In genomic region chrX:154827624-154828408, GRCh38 we compare ENCODE assay signal across 10 cellular contexts. TPM values are rescaled to one million over a fixed set of nuclear protein-coding genes. Genes with fewer than 3 reads are reported as not detected.
DNase-seq lines count a peak whose midpoint lies in the region; ATAC-seq, FAIRE-seq and TF ChIP-seq lines count a peak whose summit lies in the region.
"Had no signal": no experiment of that assay in that cellular context is flagged by ENCODE, and none has a peak within 500 bp of the region (broad histone marks: within the 10 kb centered on the region; RNA-seq: fewer than 3 reads in every experiment).

No MANE protein-coding gene starts in this region.

- CTCF ChIA-PET in GM12878 (lab: Yijun Ruan, JAX), result interaction anchor here (0.9 to 1.5 kb wide), 4 partner anchors 9 to 79 kb away, joined by 3 to 5 read pairs (median 3); no protein-coding TSS in a partner anchor

- H2AFZ ChIP-seq in GM12878 (ENCODE audit: control insufficient read depth, low read depth, low read length), result peak overlapping the region; percentile 71

- no peaks in the 10 kb centered on the region for H3K36me3 Mint-ChIP-seq in HFFc6 (ENCODE audit: low read depth)
- H3K36me3 Mint-ChIP-seq: activated naive CD8-positive, alpha-beta T cell had no signal

- no TSS peak for BruUV-seq in GM12878 (replicated peaks; lab: Mats Ljungman, UMichigan)

- H3K9me3 Mint-ChIP-seq in HFFc6, result no peaks in the 10 kb centered on the region

- in situ Hi-C loops in GM13977 (cut with MboI; ENCODE audit: low pct_unique_long_range_greater_than_20kb, low sequenced_read_pairs, unreplicated experiment), result loop anchor here (25.0 kb wide), 1 partner anchor 241 kb away; the partner anchor contains the start of gene CTAG1A
- in situ Hi-C loops in GM12878 (cut with MboI), result no loop called here

- peak overlapping the region; percentile 71 for H3K27ac ChIP-seq in GM12878 (ENCODE audit: control insufficient read depth, insufficient read depth)

- peak overlapping the region; percentile 5; the same call in 1 of the 2 replicates for H3K4me3 ChIP-seq in GM12878

- H3K4me1 Mint-ChIP-seq in HFFc6 (ENCODE audit: low read depth), result no peaks in the 10 kb centered on the region

- no peaks in the 10 kb centered on the region for H3K36me3 ChIP-seq in GM12878 (ENCODE audit: control insufficient read depth in 2 of 2, insufficient read depth in 2 of 2, low read length in 1 of 2)

- SMC1A ChIA-PET in GM12878 (lab: Charles Lee; ENCODE audit: uncharacterized antibody, unreplicated experiment), result interaction anchor here (0.5 to 4.5 kb wide), 10 partner anchors 9 to 79 kb away, joined by 3 to 22 read pairs (median 4); partner anchors contain the start of gene MPP1

- H3K9me3 ChIP-seq in GM12878 (replicated peaks; ENCODE audit: control insufficient read depth, insufficient read depth, low read length), result no peaks in the 10 kb centered on the region

- no peak for TF ChIP-seq RAD21 in GM12878 (IDR thresholded peaks at IDR 0.05; ENCODE audit: insufficient read depth, low read depth, low read length)

- intact Hi-C loops in GM12878 (cut with micrococcal nuclease; ENCODE audit: unreplicated experiment), result loop anchor here (2.0 kb wide), 1 partner anchor 63 kb away; no protein-coding TSS in a partner anchor

- ATAC-seq in GM19438 (IDR thresholded peaks at IDR 0.05; ENCODE audit: low read depth, unreplicated experiment), result peak; percentile 95
- peak; percentile 90 for ATAC-seq in HG03159 (IDR thresholded peaks at IDR 0.05; ENCODE audit: unreplicated experiment)
- ATAC-seq in GM12878, result peak; percentile 93
- ATAC-seq in HG02610 (IDR thresholded peaks at IDR 0.05; ENCODE audit: unreplicated experiment), result no peak

- no peak overlapping the region for H3K9ac ChIP-seq in GM12878 (ENCODE audit: control insufficient read depth, insufficient read depth, low read length)

- POLR2A ChIA-PET in GM12878 (lab: Charles Lee), result interaction anchor here (0.5 to 1.6 kb wide), 4 partner anchors 9 to 74 kb away, joined by 3 to 6 read pairs (median 4); no protein-coding TSS in a partner anchor

- no peak for TF ChIP-seq CTCF in GM13977 (IDR thresholded peaks at IDR 0.05; ENCODE audit: extremely low read depth, insufficient read depth, missing control alignments)
- no peak for TF ChIP-seq CTCF in GM12878 (IDR thresholded peaks at IDR 0.05 in 2 of 3, conservative IDR thresholded peaks at IDR 0.05 in 1 of 3; ENCODE audit: control insufficient read depth in 2 of 3, extremely low read depth in 1 of 3, insufficient read depth in 1 of 3, low read depth in 3 of 3, low read length in 3 of 3)
- TF ChIP-seq CTCF in HFFc6 (IDR thresholded peaks at IDR 0.05), result no peak

- peak; percentile 88 for FAIRE-seq in GM12878 (lab: Jason Lieb, UNC)

- WGBS in GM12878 (ENCODE audit: insufficient coverage, insufficient replicate concordance, low lambda C conversion rate, missing lambda C conversion rate), result 11% methylated on average over 5 of the region's 5 CpGs

- H3K27me3 ChIP-seq in GM12878 (replicated peaks in 1 of 2; ENCODE audit: control insufficient read depth in 2 of 2, insufficient read depth in 2 of 2, low read length in 1 of 2), result no peaks in the 10 kb centered on the region

- DNase-seq in GM13977 (ENCODE audit: low spot score) (peak; percentile 40), GM12878 (ENCODE audit: low read depth, low spot score) (peak; percentile 53), inferior parietal cortex (ENCODE audit: extremely low spot score) (no peak), HFFc6 (no peak), NCI-H2196 (lab: John Stamatoyannopoulos, UW; ENCODE audit: unreplicated experiment) (no peak)
- DNase-seq: occipital lobe had no signal

- peaks cover 17% of the 10 kb centered on the region for H3K4me1 ChIP-seq in GM12878 (ENCODE audit: control insufficient read depth, insufficient read depth, low read length)

- peaks cover 11% of the 10 kb centered on the region for H3K27me3 Mint-ChIP-seq in HFFc6 (ENCODE audit: insufficient read depth)

- peak overlapping the region; percentile 78 for H3K4me2 ChIP-seq in GM12878 (ENCODE audit: control insufficient read depth, insufficient read depth)

- no peak for TF ChIP-seq EP300 in GM12878 (IDR thresholded peaks at IDR 0.05; ENCODE audit: borderline replicate concordance in 1 of 2, control insufficient read depth in 1 of 2, low read depth in 2 of 2, low read length in 2 of 2)

- no peaks in the 10 kb centered on the region for H4K20me1 ChIP-seq in GM12878 (ENCODE audit: control insufficient read depth, insufficient read depth)

- TF ChIP-seq POLR2A in GM12878 (IDR thresholded peaks at IDR 0.05; ENCODE audit: low read depth, low read length), result peak; percentile 52

- H3K79me2 ChIP-seq in GM12878 (ENCODE audit: control insufficient read depth, insufficient read depth, low read length), result no peaks in the 10 kb centered on the region

- RAD21 ChIA-PET in GM12878 (lab: Charles Lee; ENCODE audit: unreplicated experiment), result interaction anchor here (0.8 to 1.4 kb wide), 7 partner anchors 11 to 79 kb away, joined by 3 to 4 read pairs (median 3); partner anchors contain the start of genes DKC1 and MPP1

- H3K4me3 Mint-ChIP-seq in HFFc6, result no peak overlapping the region
- H3K4me3 Mint-ChIP-seq: activated naive CD8-positive, alpha-beta T cell had no signal

- no peak overlapping the region for H3K27ac Mint-ChIP-seq in HFFc6
- H3K27ac Mint-ChIP-seq: activated naive CD8-positive, alpha-beta T cell had no signal

TF ChIP-seq in GM12878, 131 proteins besides CTCF, POLR2A, EP300 and RAD21 (continues in another document):
- TF ChIP-seq EED (IDR thresholded peaks at IDR 0.05; ENCODE audit: low read depth), result 0 out of 2 replicates have a peak, but pooled peaks have one; percentile 15
- TF ChIP-seq HDGF (IDR thresholded peaks at IDR 0.05), result no peak
- TF ChIP-seq HCFC1 (IDR thresholded peaks at IDR 0.05; ENCODE audit: low read length), result no peak
- no peak for TF ChIP-seq BCL11A (IDR thresholded peaks at IDR 0.05; ENCODE audit: low read depth, low read length)

RNA-seq across cellular contexts. Expression of gene SMIM9, which starts 6.6 kb away (rescaled TPM):
- total RNA-seq in GM12878 (2013; cell fraction: nucleolus; rRNA removed), result not detected in 2 replicates
- total RNA-seq in GM12878 (2014; rRNA removed) (not detected in 2 replicates), GM12878 (2014; rRNA removed; fragmentation: Illumina TruSeq; extraction: Trizol) (not detected in 2 replicates), GM12878 (2021) (not detected in 2 replicates)
- not detected for polyA plus RNA-seq in GM12878 (2011; ENCODE audit: low read depth)
- polyA plus RNA-seq in GM12878 (2011; rRNA removed) (not detected in 2 replicates), GM12878 (2014; fragmentation: Illumina TruSeq; extraction: Trizol) (not detected in 2 replicates), GM12878 (2014; fragmentation: Nextera tagmentation; extraction: Ambion mirVana) (not detected), GM12878 (2014; rRNA removed) (not detected in 2 replicates), GM12878 (2016; fragmentation: Nextera tagmentation; extraction: Ambion mirVana) (not detected)
- not detected in 2 replicates for polyA plus RNA-seq in GM12878 (2011; cell fraction: cytosol; rRNA removed)
- not detected in 2 replicates for polyA plus RNA-seq in GM12878 (2011; cell fraction: nucleus; rRNA removed)
- not detected in 2 replicates for polyA plus RNA-seq in GM12878 (2012)
- polyA minus RNA-seq in GM12878 (2011; rRNA and poly(A)+ RNA removed), result not detected in 2 replicates
- polyA minus RNA-seq in GM12878 (2011; cell fraction: cytosol; rRNA and poly(A)+ RNA removed), result not detected in 2 replicates
- not detected in 2 replicates for polyA minus RNA-seq in GM12878 (2011; cell fraction: nucleus; rRNA and poly(A)+ RNA removed)
- not detected for total RNA-seq in HFFc6 (2021; fragmentation: NEBNext Ultra II Directional; extraction: Animal tissue kit (Norgen Biotek cat#: 25700))
- total RNA-seq: occipital lobe had no signal

RNA-seq across cellular contexts. Expression of gene MPP1, which starts 22.5 kb away (rescaled TPM):
- 12.0 and 14.9 TPM in 2 replicates for total RNA-seq in GM12878 (2013; cell fraction: nucleolus; rRNA removed)
- 16.9 TPM in 2 replicates for total RNA-seq in GM12878 (2014; rRNA removed)
- 13.6 and 14.2 TPM in 2 replicates for total RNA-seq in GM12878 (2014; rRNA removed; fragmentation: Illumina TruSeq; extraction: Trizol)
- total RNA-seq in GM12878 (2021), result 15.7 and 19.6 TPM in 2 replicates
- polyA plus RNA-seq in GM12878 (2011; ENCODE audit: low read depth), result 10.1 TPM
- polyA plus RNA-seq in GM12878 (2011; rRNA removed), result 1.9 and 2.2 TPM in 2 replicates
- polyA plus RNA-seq in GM12878 (2011; cell fraction: cytosol; rRNA removed), result 2.1 and 2.3 TPM in 2 replicates
- 3.0 and 4.6 TPM in 2 replicates for polyA plus RNA-seq in GM12878 (2011; cell fraction: nucleus; rRNA removed)
- 13.0 and 13.3 TPM in 2 replicates for polyA plus RNA-seq in GM12878 (2012)
- 19.8 and 20.1 TPM in 2 replicates for polyA plus RNA-seq in GM12878 (2014; fragmentation: Illumina TruSeq; extraction: Trizol)
- polyA plus RNA-seq in GM12878 (2014; fragmentation: Nextera tagmentation; extraction: Ambion mirVana), result 10 to 100 TPM; 11.9 to 17.9 TPM
- 16.2 and 18.2 TPM in 2 replicates for polyA plus RNA-seq in GM12878 (2014; rRNA removed)
- polyA plus RNA-seq in GM12878 (2016; fragmentation: Nextera tagmentation; extraction: Ambion mirVana), result 10 to 100 TPM; 11.1 to 13.9 TPM
- 1.9 and 2.0 TPM in 2 replicates for polyA minus RNA-seq in GM12878 (2011; rRNA and poly(A)+ RNA removed)
- polyA minus RNA-seq in GM12878 (2011; cell fraction: cytosol; rRNA and poly(A)+ RNA removed), result 4.9 TPM in 1 of 2 replicates, not detected in the other
- polyA minus RNA-seq in GM12878 (2011; cell fraction: nucleus; rRNA and poly(A)+ RNA removed), result 0.48 and 1.2 TPM in 2 replicates
- total RNA-seq in HFFc6 (2021; fragmentation: NEBNext Ultra II Directional; extraction: Animal tissue kit (Norgen Biotek cat#: 25700)), result 10 to 100 TPM; 17.0 to 22.7 (median 20.5) TPM

RNA-seq across cellular contexts. Expression of gene F8A1, which starts 58.3 kb away (rescaled TPM):
- total RNA-seq in GM12878 (2013; cell fraction: nucleolus; rRNA removed), result 5.0 and 6.2 TPM in 2 replicates
- total RNA-seq in GM12878 (2014; rRNA removed) (9.0 and 11.1 TPM in 2 replicates), GM12878 (2014; rRNA removed; fragmentation: Illumina TruSeq; extraction: Trizol) (11.8 and 13.5 TPM in 2 replicates), GM12878 (2021) (76.4 and 77.8 TPM in 2 replicates)
- 33.6 TPM for polyA plus RNA-seq in GM12878 (2011; ENCODE audit: low read depth)
- polyA plus RNA-seq in GM12878 (2011; rRNA removed) (4.1 and 7.4 TPM in 2 replicates), GM12878 (2014; fragmentation: Illumina TruSeq; extraction: Trizol) (64.4 and 64.8 TPM in 2 replicates), GM12878 (2014; fragmentation: Nextera tagmentation; extraction: Ambion mirVana) (10 to 100 TPM in 1 of 2 experiments, 1 to 10 TPM in 1; 9.5 to 18.6 TPM), GM12878 (2014; rRNA removed) (26.1 and 30.4 TPM in 2 replicates), GM12878 (2016; fragmentation: Nextera tagmentation; extraction: Ambion mirVana) (10 to 100 TPM in 1 of 2 experiments, 1 to 10 TPM in 1; 7.0 to 26.4 TPM)
- polyA plus RNA-seq in GM12878 (2011; cell fraction: cytosol; rRNA removed), result 6.9 and 12.3 TPM in 2 replicates
- polyA plus RNA-seq in GM12878 (2011; cell fraction: nucleus; rRNA removed), result 9.9 and 12.3 TPM in 2 replicates
- 42.1 and 45.0 TPM in 2 replicates for polyA plus RNA-seq in GM12878 (2012)
- polyA minus RNA-seq in GM12878 (2011; rRNA and poly(A)+ RNA removed), result 3.7 and 7.2 TPM in 2 replicates
- 3.9 and 5.9 TPM in 2 replicates for polyA minus RNA-seq in GM12878 (2011; cell fraction: cytosol; rRNA and poly(A)+ RNA removed)
- 4.7 and 5.9 TPM in 2 replicates for polyA minus RNA-seq in GM12878 (2011; cell fraction: nucleus; rRNA and poly(A)+ RNA removed)
- 1 to 10 TPM; 4.8 to 8.4 (median 6.6) TPM for total RNA-seq in HFFc6 (2021; fragmentation: NEBNext Ultra II Directional; extraction: Animal tissue kit (Norgen Biotek cat#: 25700))

Comparison
In these comparisons a context has a peak if more than half of its experiments do, and no peak if none do; other contexts are left out.
1. DNase-seq: peak in GM13977 (single experiment) and GM12878 (single experiment); none in inferior parietal cortex (single experiment), HFFc6 (single experiment) and NCI-H2196 (single experiment).